In genomic region chr14:58637040-58637390, GRCh38 we compare ENCODE assay signal across 7 cellular contexts. TPM values are rescaled to one million over a fixed set of nuclear protein-coding genes. Genes with fewer than 3 reads are reported as not detected.
A peak's percentile ranks its signal among the peaks of the same experiment; 100 is the strongest.
DNase-seq lines count a peak whose midpoint lies in the region; ATAC-seq, FAIRE-seq and TF ChIP-seq lines count a peak whose summit lies in the region.

No MANE protein-coding gene starts in this region.

- no peaks in the 10 kb centered on the region for H4K20me1 ChIP-seq in astrocyte (ENCODE audit: insufficient read depth, low read length)

- no peak for TF ChIP-seq CTCF in astrocyte (IDR thresholded peaks at IDR 0.05; ENCODE audit: insufficient read depth, low read depth, low read length)

- peaks cover 30% of the 10 kb centered on the region for H3K4me1 ChIP-seq in astrocyte (ENCODE audit: insufficient read depth, low read length)
- peaks cover 50% of the 10 kb centered on the region for H3K4me1 ChIP-seq in iPS-18a (ENCODE audit: control insufficient read depth, low read depth, low read length)
- H3K4me1 ChIP-seq in small intestine (ENCODE audit: control insufficient read depth in 2 of 2, insufficient read depth in 1 of 2, low read depth in 1 of 2, low read length in 1 of 2): no peaks in the 10 kb centered on the region

- no peaks in the 10 kb centered on the region for H3K9me3 Mint-ChIP-seq in astrocyte (ENCODE audit: unreplicated experiment)

- peak overlapping the region; percentile 96 for H3K4me2 ChIP-seq in astrocyte (ENCODE audit: low read length)

- peaks cover 9% of the 10 kb centered on the region for H3K36me3 ChIP-seq in astrocyte (ENCODE audit: insufficient read depth, low read length)
- peaks cover 4% of the 10 kb centered on the region for H3K36me3 ChIP-seq in iPS-18a (ENCODE audit: control insufficient read depth, low read depth, low read length)
- H3K36me3 ChIP-seq in small intestine (ENCODE audit: control insufficient read depth in 2 of 2, insufficient read depth in 2 of 2, low read length in 2 of 2): peaks cover 0 to 2% of the 10 kb centered on the region in 2 donors

- peaks cover 9% of the 10 kb centered on the region for H3K36me3 Mint-ChIP-seq in astrocyte (ENCODE audit: low read depth, unreplicated experiment)

- H3K4me1 Mint-ChIP-seq in astrocyte (ENCODE audit: low read depth, unreplicated experiment): peaks cover 41% of the 10 kb centered on the region

- H3K27me3 ChIP-seq in astrocyte (ENCODE audit: insufficient read depth, low read length) (peaks cover 2% of the 10 kb centered on the region), iPS-18a (ENCODE audit: control insufficient read depth, insufficient read depth, low read length) (peaks cover 57% of the 10 kb centered on the region), small intestine (ENCODE audit: control insufficient read depth in 2 of 2, insufficient read depth in 2 of 2, low read length in 2 of 2) (peaks cover 0 to 2% of the 10 kb centered on the region in 2 donors)

- DNase-seq in NCI-H748 (lab: John Stamatoyannopoulos, UW; ENCODE audit: unreplicated experiment): peak; percentile 67
- peak; percentile 90 for DNase-seq in astrocyte (ENCODE audit: low read depth)
- peak; percentile 42 for DNase-seq in small intestine
- DNase-seq in GF-D8 (lab: John Stamatoyannopoulos, UW): no peak
- DNase-seq in cerebellum (ENCODE audit: low spot score): no peak

- no peaks in the 10 kb centered on the region for H3K27me3 Mint-ChIP-seq in astrocyte (ENCODE audit: low read depth, unreplicated experiment)

- 6 to 7% (median 7%) methylated on average over 17 of the region's 17 CpGs for WGBS in small intestine, 3 donors

- FAIRE-seq in astrocyte (lab: Jason Lieb, UNC) (peak; percentile 23), small intestine (lab: Jason Lieb, UNC) (no peak)

- peak overlapping the region; percentile 82 for H2AFZ ChIP-seq in astrocyte (ENCODE audit: low read depth, low read length)

- H3K27ac ChIP-seq in astrocyte (ENCODE audit: low read depth, low read length) (peak overlapping the region; percentile 97), iPS-18a (ENCODE audit: low read length) (no peak overlapping the region), small intestine (ENCODE audit: low read depth in 1 of 2, low read length in 1 of 2) (peak overlapping the region in 1 of 2 donors; percentile 93)

- H3K4me3 Mint-ChIP-seq in astrocyte (ENCODE audit: unreplicated experiment): peak overlapping the region; percentile 89

- peak overlapping the region; percentile 87 for H3K4me3 ChIP-seq in astrocyte (ENCODE audit: insufficient read depth, low read depth, low read length)
- peak overlapping the region; percentile 64 for H3K4me3 ChIP-seq in iPS-18a (ENCODE audit: low read length)
- peak overlapping the region; percentile 56 to 57 for H3K4me3 ChIP-seq in small intestine (ENCODE audit: low read depth in 1 of 2, low read length in 2 of 2)

- peak; percentile 0 for ATAC-seq in GM19324 (IDR thresholded peaks at IDR 0.05; ENCODE audit: low FRiP score, unreplicated experiment)

- H3K9ac ChIP-seq in astrocyte (ENCODE audit: low read length) (peak overlapping the region; percentile 93), iPS-18a (ENCODE audit: low read length) (no peak overlapping the region)

- peak overlapping the region; percentile 97 for H3K27ac Mint-ChIP-seq in astrocyte (ENCODE audit: unreplicated experiment)

- H3K9me3 ChIP-seq in astrocyte (ENCODE audit: insufficient read depth, low read depth, low read length) (no peaks in the 10 kb centered on the region), iPS-18a (ENCODE audit: control insufficient read depth, low read depth, low read length) (no peaks in the 10 kb centered on the region), small intestine (ENCODE audit: control insufficient read depth, low read depth) (no peaks in the 10 kb centered on the region)

- H3K79me2 ChIP-seq in astrocyte (ENCODE audit: insufficient read depth, low read length): peaks cover 23% of the 10 kb centered on the region

RNA-seq across cellular contexts. Expression of gene DACT1, which starts 0.7 kb away (rescaled TPM):
- total RNA-seq in astrocyte: 49.3 and 55.0 TPM in 2 replicates
- polyA plus RNA-seq in small intestine: 1 to 10 TPM in 2 of 3 donors, under 1 TPM in 1; 0.45 to 4.0 (median 2.4) TPM
- total RNA-seq in cerebellum: 47.7 TPM

Comparison
In these comparisons a context has a peak if more than half of its experiments do, and no peak if none do; other contexts are left out.
1. DNase-seq: peak in NCI-H748 (single experiment), astrocyte (single experiment) and small intestine (single experiment); none in GF-D8 (single experiment) and cerebellum (single experiment).
2. Peak in every context shown above with its lines, with median percentiles within 50 percentile points of each other: H3K4me3 ChIP-seq.